In the genomic region with DNA sequence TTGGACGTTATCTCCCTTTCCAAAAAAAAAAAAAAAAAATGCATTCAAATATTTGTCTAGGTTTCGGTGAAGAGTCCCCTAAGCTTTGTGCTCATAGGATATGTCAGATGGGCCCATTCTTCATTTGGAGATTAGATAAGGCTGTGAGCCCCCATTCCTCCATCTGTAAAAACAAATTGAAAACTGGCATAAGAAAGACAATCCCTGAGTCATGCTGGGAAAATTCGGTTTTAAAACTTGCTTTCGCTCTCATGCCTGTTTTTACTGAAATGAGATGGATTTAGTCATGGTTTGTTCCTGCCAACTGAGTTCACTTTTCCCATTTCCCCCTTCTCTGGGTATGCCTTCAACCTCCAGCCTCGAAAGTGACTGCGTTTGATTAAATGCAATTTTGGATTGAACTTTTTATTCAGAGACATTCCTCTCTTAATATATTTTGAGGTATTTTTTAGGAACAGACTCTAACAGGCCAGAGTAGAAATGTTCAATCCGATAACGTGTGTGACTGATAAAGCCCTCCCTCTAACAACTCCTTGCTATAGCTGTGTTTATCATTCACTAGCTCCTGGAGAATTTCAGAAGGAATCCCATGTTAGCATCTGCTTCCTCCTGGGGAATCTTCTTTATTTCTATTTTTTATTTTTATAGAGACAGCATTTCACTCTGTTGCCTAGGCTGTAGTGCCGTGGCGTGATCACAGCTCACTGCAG, we compare ENCODE assay signal across 12 cellular contexts.
DNase-seq lines count a peak whose midpoint lies in the region; ATAC-seq and TF ChIP-seq lines count a peak whose summit lies in the region.
"Had no signal": no experiment of that assay in that cellular context is flagged by ENCODE, and none has a peak within 500 bp of the region (broad histone marks: within the 10 kb centered on the region; RNA-seq: fewer than 3 reads in every experiment).

No MANE protein-coding gene starts in this region.

- no peaks in the 10 kb centered on the region for H3K9me3 ChIP-seq in SK-N-SH
- H3K9me3 ChIP-seq in spleen, result no peaks in the 10 kb centered on the region

- H3K9me2 ChIP-seq in SK-N-SH, result no peaks in the 10 kb centered on the region

- TF ChIP-seq CTCF in AG04449 (IDR thresholded peaks at IDR 0.05; ENCODE audit: insufficient read depth, low read length, missing control alignments), result no peak
- TF ChIP-seq CTCF in SK-N-SH (IDR thresholded peaks at IDR 0.05), result no peak
- no peak for TF ChIP-seq CTCF in fibroblast of pulmonary artery (IDR thresholded peaks at IDR 0.05; ENCODE audit: low read length, missing control alignments)
- TF ChIP-seq CTCF in omental fat pad (IDR thresholded peaks at IDR 0.05), result no peak
- TF ChIP-seq CTCF in spleen (IDR thresholded peaks at IDR 0.05 in 8 of 11, conservative IDR thresholded peaks at IDR 0.05 in 3 of 11), result no peak

- ATAC-seq in omental fat pad (ENCODE audit: low FRiP score) (peak; percentile 72), HG03457 (IDR thresholded peaks at IDR 0.05; ENCODE audit: unreplicated experiment) (no peak)

- no peaks in the 10 kb centered on the region for H3K79me2 ChIP-seq in SK-N-SH (ENCODE audit: insufficient read depth)

- H3K36me3 ChIP-seq in SK-N-SH (replicated peaks in 1 of 2; ENCODE audit: control insufficient read depth in 1 of 2, insufficient read depth in 2 of 2, low read length in 1 of 2) (no peaks in the 10 kb centered on the region), spleen (no peaks in the 10 kb centered on the region)

- CTCF ChIA-PET in AG04449 (lab: Yijun Ruan, JAX) (interaction anchor here (2.0 kb wide), 1 partner anchor 13 kb away, joined by 5 read pairs; no protein-coding TSS in a partner anchor), SK-N-SH (lab: Yijun Ruan, JAX) (interaction anchor here (1.0 to 1.1 kb wide), 2 partner anchors 34 to 36 kb away, joined by 3 read pairs; no protein-coding TSS in a partner anchor)

- whole genome bisulfite sequencing in SK-N-SH (ENCODE audit: low lambda C conversion rate), result 33% methylated on average over 10 of the region's 10 CpGs
- 70 to 83% (median 75%) methylated on average over 10 of the region's 10 CpGs for WGBS in spleen, 5 donors

- H3K27me3 ChIP-seq in SK-N-SH (ENCODE audit: insufficient read depth) (no peaks in the 10 kb centered on the region), spleen (replicated peaks in 1 of 7) (peaks cover 0 to 4% (median 0%) of the 10 kb centered on the region in 7 donors)

- no peak for TF ChIP-seq RAD21 in SK-N-SH (IDR thresholded peaks at IDR 0.05; ENCODE audit: low read length)

- TF ChIP-seq EP300 in SK-N-SH (IDR thresholded peaks at IDR 0.05; ENCODE audit: borderline replicate concordance in 1 of 2, low read depth in 1 of 2, low read length in 1 of 2), result peak; percentile 11 to 86; a peak in 3 of 4 replicates

- DNase-seq in AG04449 (ENCODE audit: low read depth, low spot score), result no peak
- peak; percentile 48 for DNase-seq in SK-N-SH
- DNase-seq in fibroblast of pulmonary artery (ENCODE audit: low read depth), result peak; percentile 92
- no peak for DNase-seq in omental fat pad (ENCODE audit: low spot score)
- DNase-seq in NCI-H69 (lab: John Stamatoyannopoulos, UW), result no peak
- DNase-seq in spleen, result no peak
- DNase-seq in NCI-H1105 (lab: John Stamatoyannopoulos, UW), result no peak
- DNase-seq: activated CD4-positive, CD25-positive, alpha-beta regulatory T cell; activated naive CD4-positive, alpha-beta T cell treated with anti-CD3 and anti-CD28 coated beads for 36 hours; AML-193; NK-92 treated with Interleukin-12 subunit alpha and Interleukin-12 subunit beta, amount 100 ng/mL, for 24 hours had no signal

- H3F3A ChIP-seq in SK-N-SH (replicated peaks; ENCODE audit: insufficient read depth), result peaks cover 30% of the 10 kb centered on the region

- H3K4me3 ChIP-seq in AG04449 (ENCODE audit: low read depth, low read length) (0 out of 2 replicates have a peak overlapping the region, but pooled peaks have one; percentile 7), SK-N-SH (ENCODE audit: low read depth in 2 of 2, low read length in 1 of 2) (peak overlapping the region; percentile 14 to 39; a peak in 2 of 4 replicates), fibroblast of pulmonary artery (replicated peaks; ENCODE audit: low read depth, low read length) (peak overlapping the region; percentile 21), spleen (no peak overlapping the region)

- peak overlapping the region; percentile 49 for H3K9ac ChIP-seq in SK-N-SH

- H2AFZ ChIP-seq in SK-N-SH (ENCODE audit: low read depth), result peak overlapping the region; percentile 83; the same call in 1 of the 2 replicates

- H3K4me2 ChIP-seq in SK-N-SH, result peak overlapping the region; percentile 61

- intact Hi-C loops in spleen (cut with DNase I; ENCODE audit: low total_unique reads), result no loop called here

- H3K4me1 ChIP-seq in SK-N-SH (ENCODE audit: control insufficient read depth in 1 of 2, insufficient read depth in 2 of 2, low read depth in 1 of 2, low read length in 1 of 2) (peaks cover 0 to 24% of the 10 kb centered on the region in 2 experiments; a peak in 3 of 4 replicates), spleen (peaks cover 0 to 19% (median 5%) of the 10 kb centered on the region in 6 donors)

- no peak for TF ChIP-seq POLR2A in spleen (IDR thresholded peaks at IDR 0.05)

- H3K27ac ChIP-seq in SK-N-SH (ENCODE audit: low read depth in 2 of 2, low read length in 1 of 2) (peak overlapping the region; percentile 74 to 93; a peak in 3 of 4 replicates), spleen (no peak overlapping the region)

- H4K20me1 ChIP-seq in SK-N-SH (ENCODE audit: insufficient read depth), result no peaks in the 10 kb centered on the region

- POLR2A ChIA-PET in AG04449 (lab: Yijun Ruan, JAX), result interaction anchor here (0.6 kb wide), 1 partner anchor 9 kb away, joined by 3 read pairs; no protein-coding TSS in a partner anchor
- POLR2A ChIA-PET in SK-N-SH (lab: Yijun Ruan, JAX), result no interaction called here

TF ChIP-seq in SK-N-SH, 30 proteins besides CTCF, POLR2A, EP300 and RAD21:
- TF ChIP-seq, protein P1, sequence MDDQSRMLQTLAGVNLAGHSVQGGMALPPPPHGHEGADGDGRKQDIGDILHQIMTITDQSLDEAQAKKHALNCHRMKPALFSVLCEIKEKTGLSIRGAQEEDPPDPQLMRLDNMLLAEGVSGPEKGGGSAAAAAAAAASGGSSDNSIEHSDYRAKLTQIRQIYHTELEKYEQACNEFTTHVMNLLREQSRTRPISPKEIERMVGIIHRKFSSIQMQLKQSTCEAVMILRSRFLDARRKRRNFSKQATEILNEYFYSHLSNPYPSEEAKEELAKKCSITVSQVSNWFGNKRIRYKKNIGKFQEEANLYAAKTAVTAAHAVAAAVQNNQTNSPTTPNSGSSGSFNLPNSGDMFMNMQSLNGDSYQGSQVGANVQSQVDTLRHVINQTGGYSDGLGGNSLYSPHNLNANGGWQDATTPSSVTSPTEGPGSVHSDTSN (IDR thresholded peaks at IDR 0.05), result peak; percentile 86
- TF ChIP-seq SIN3A (IDR thresholded peaks at IDR 0.05; ENCODE audit: borderline replicate concordance, low read depth, low read length) (0 out of 2 replicates have a peak, but pooled peaks have one; percentile 21), NFIC (IDR thresholded peaks at IDR 0.05; ENCODE audit: borderline replicate concordance) (peak; percentile 83), NRF1 (IDR thresholded peaks at IDR 0.05; ENCODE audit: low read depth, low read length) (no peak), YY1 (IDR thresholded peaks at IDR 0.05; ENCODE audit: low read depth) (no peak), RXRA (IDR thresholded peaks at IDR 0.05; ENCODE audit: borderline replicate concordance, low read depth) (0 out of 2 replicates have a peak, but pooled peaks have one; percentile 57), TEAD4 (IDR thresholded peaks at IDR 0.05; ENCODE audit: borderline replicate concordance, insufficient read depth) (peak; percentile 81), RFX5 (IDR thresholded peaks at IDR 0.05; ENCODE audit: low read length) (no peak), FOSL2 (IDR thresholded peaks at IDR 0.05; ENCODE audit: borderline replicate concordance, low read depth) (peak; percentile 82), JUND (IDR thresholded peaks at IDR 0.05) (peak; percentile 90), TCF12 (IDR thresholded peaks at IDR 0.05) (peak; percentile 86), TAF1 (IDR thresholded peaks at IDR 0.05; ENCODE audit: borderline replicate concordance, low read depth, low read length) (peak; percentile 45; the same call in 1 of the 2 replicates), POLR2AphosphoS5 (IDR thresholded peaks at IDR 0.05; ENCODE audit: low read depth, low read length) (peak; percentile 42; the same call in 1 of the 2 replicates)
- TF ChIP-seq, protein P2, sequence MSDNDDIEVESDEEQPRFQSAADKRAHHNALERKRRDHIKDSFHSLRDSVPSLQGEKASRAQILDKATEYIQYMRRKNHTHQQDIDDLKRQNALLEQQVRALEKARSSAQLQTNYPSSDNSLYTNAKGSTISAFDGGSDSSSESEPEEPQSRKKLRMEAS (IDR thresholded peaks at IDR 0.05; ENCODE audit: low read depth), result peak; percentile 59

Comparison
In these comparisons a context has a peak if more than half of its experiments do, and no peak if none do; other contexts are left out.
1. DNase-seq: peak in SK-N-SH (single experiment) and fibroblast of pulmonary artery (single experiment); none in AG04449 (single experiment), omental fat pad (single experiment), NCI-H69 (single experiment), spleen (single experiment) and NCI-H1105 (single experiment).
2. H3K4me3 ChIP-seq: peak in AG04449 (single experiment), SK-N-SH (2 of 2) and fibroblast of pulmonary artery (single experiment); none in spleen (0 of 8).
3. H3K27ac ChIP-seq: peak in SK-N-SH (2 of 2); none in spleen (0 of 8).